Comparison of ENCODE assay signal across 28 cellular contexts in genomic region chr12:132847363-132848356, GRCh38. TPM values are rescaled to one million over a fixed set of nuclear protein-coding genes. Genes with fewer than 3 reads are reported as not detected.
A peak's percentile ranks its signal among the peaks of the same experiment; 100 is the strongest.
DNase-seq lines count a peak whose midpoint lies in the region; ATAC-seq lines count a peak whose summit lies in the region.
"Had no signal": no experiment of that assay in that cellular context is flagged by ENCODE, and none has a peak within 500 bp of the region (broad histone marks: within the 10 kb centered on the region; RNA-seq: fewer than 3 reads in every experiment).

No MANE protein-coding gene starts in this region.

- H3K36me3 ChIP-seq in KOPT-K1 (ENCODE audit: insufficient read depth, low read length) (peaks cover 79% of the 10 kb centered on the region), thymus (ENCODE audit: control insufficient read depth, insufficient read depth) (peaks cover 63% of the 10 kb centered on the region)

- no peaks in the 10 kb centered on the region for H3K9me3 ChIP-seq in KOPT-K1 (ENCODE audit: insufficient read depth, low read length, poor library complexity, severe bottlenecking)
- H3K9me3 ChIP-seq in thymus (ENCODE audit: control insufficient read depth): peaks cover 1% of the 10 kb centered on the region
- H3K9me3 ChIP-seq: BLaER1 treated with 17β-estradiol and CSF1 and Interleukin-3, amounts not matched to agents 10 nM and 100 nM; Caco-2; prostate gland; right lobe of liver had no signal

- H3K4me3 ChIP-seq in thymus (ENCODE audit: low read length): peak overlapping the region; percentile 7
- H3K4me3 ChIP-seq: BLaER1 treated with 17β-estradiol and CSF1 and Interleukin-3, amounts not matched to agents 10 nM and 100 nM; cardiac muscle cell; coronary artery; prostate gland; right lobe of liver had no signal

- no peaks in the 10 kb centered on the region for H3K27me3 ChIP-seq in thymus (ENCODE audit: control insufficient read depth, insufficient read depth)
- H3K27me3 ChIP-seq: BLaER1 treated with 17β-estradiol and CSF1 and Interleukin-3, amounts not matched to agents 10 nM and 100 nM; cardiac muscle cell; right lobe of liver had no signal

- ATAC-seq in stimulated activated naive CD8-positive, alpha-beta T cell treated with anti-CD3 and anti-CD28 coated beads, Interleukin-15, Interleukin-2, amounts not matched to agents 100 U/mL and 50 U/mL, for 24 hours: peak; percentile 6
- no peak for ATAC-seq in stimulated activated naive CD8-positive, alpha-beta T cell treated with anti-CD3 and anti-CD28 coated beads, Interleukin-15, amount 100 ng/mL, for 72 hours
- ATAC-seq: left ventricle myocardium superior had no signal

- peak overlapping the region in 1 of 2 donors; percentile 48 for H3K27ac Mint-ChIP-seq in stimulated activated naive CD8-positive, alpha-beta T cell treated with anti-CD3 and anti-CD28 coated beads, Interleukin-15, amount 100 ng/mL, for 72 hours
- H3K27ac Mint-ChIP-seq: mesothelial cell of epicardium, type B pancreatic cell had no signal

- WGBS in thymus: 66% methylated on average over 30 of the region's 30 CpGs

- no peak overlapping the region for H3K4me3 Mint-ChIP-seq in stimulated activated naive CD8-positive, alpha-beta T cell treated with anti-CD3 and anti-CD28 coated beads, Interleukin-15, amount 100 ng/mL, for 72 hours
- H3K4me3 Mint-ChIP-seq: mesothelial cell of epicardium, type B pancreatic cell had no signal

- H3K4me1 Mint-ChIP-seq in stimulated activated naive CD8-positive, alpha-beta T cell treated with anti-CD3 and anti-CD28 coated beads, Interleukin-15, amount 100 ng/mL, for 72 hours: peaks cover 20% of the 10 kb centered on the region
- H3K4me1 Mint-ChIP-seq: mesothelial cell of epicardium had no signal

- H3K4me1 ChIP-seq in thymus (ENCODE audit: control insufficient read depth, insufficient read depth, low read length): peaks cover 17% of the 10 kb centered on the region
- H3K4me1 ChIP-seq: Caco-2, prostate gland, right lobe of liver had no signal

- no peaks in the 10 kb centered on the region for H3K9me3 Mint-ChIP-seq in stimulated activated naive CD8-positive, alpha-beta T cell treated with anti-CD3 and anti-CD28 coated beads, Interleukin-15, amount 100 ng/mL, for 72 hours
- H3K9me3 Mint-ChIP-seq: mesothelial cell of epicardium, type B pancreatic cell had no signal

- H3K27ac ChIP-seq in KOPT-K1 (ENCODE audit: low read depth, low read length, poor library complexity, severe bottlenecking) (peak overlapping the region; percentile 92), thymus (ENCODE audit: low read depth) (peak overlapping the region; percentile 88)
- H3K27ac ChIP-seq: BLaER1 treated with 17β-estradiol and CSF1 and Interleukin-3, amounts not matched to agents 10 nM and 100 nM; cardiac muscle cell; coronary artery; prostate gland; right lobe of liver had no signal

- DNase-seq in stimulated activated naive CD8-positive, alpha-beta T cell treated with anti-CD3 and anti-CD28 coated beads, Interleukin-15, Interleukin-2, amounts not matched to agents 100 U/mL and 50 U/mL, for 24 hours: no peak
- no peak for DNase-seq in stimulated activated naive CD8-positive, alpha-beta T cell treated with anti-CD3 and anti-CD28 coated beads, Interleukin-15, amount 100 ng/mL, for 72 hours
- DNase-seq in iPS DF 4.7 (ENCODE audit: extremely low read depth, low spot score) (peak; percentile 64), NCI-H1694 (lab: John Stamatoyannopoulos, UW) (no peak), dedifferentiated amniotic fluid mesenchymal stem cell (ENCODE audit: extremely low spot score) (no peak)
- no peak for DNase-seq in stimulated activated CD4-positive, alpha-beta T cell treated with anti-CD3 and anti-CD28 coated beads, Interleukin-2, amount 100 ng/mL, for 24 hours
- DNase-seq: activated CD4-positive, alpha-beta T cell treated with anti-CD3 and anti-CD28 coated beads, Interleukin-2, amount 50 U/mL, for 4 hours; activated effector memory CD4-positive, alpha-beta T cell treated with Interleukin-2 at 50 U/mL for 16 hours; Caco-2; DMS53; effector memory CD4-positive, alpha-beta T cell; GDM1; hippocampal formation; IMR-90; left ventricle myocardium superior; NCI-H1436 treated with DMSO at 0.1 percent for 48 hours; NCI-H82; nucleus accumbens; right lobe of liver; stimulated activated CD4-positive, alpha-beta T cell treated with anti-CD3 and anti-CD28 coated beads, Interleukin-4, amount 100 ng/mL, for 1 hour had no signal

- H3K27me3 Mint-ChIP-seq in stimulated activated naive CD8-positive, alpha-beta T cell treated with anti-CD3 and anti-CD28 coated beads, Interleukin-15, amount 100 ng/mL, for 72 hours: no peaks in the 10 kb centered on the region
- H3K27me3 Mint-ChIP-seq: type B pancreatic cell had no signal

RNA-seq across cellular contexts. Expression of gene GOLGA3, which starts 19.0 kb away (rescaled TPM):
- 19.5 TPM for polyA plus RNA-seq in thymus

RNA-seq across cellular contexts. Expression of gene CHFR, which starts 39.7 kb away (rescaled TPM):
- 85.4 TPM for polyA plus RNA-seq in thymus
